1 cellular context compared by ENCODE assay signal in genomic region chr1:228270032-228270431, GRCh38.
TF ChIP-seq lines count a peak whose summit lies in the region.

No MANE protein-coding gene starts in this region.

TF ChIP-seq in K562, 482 proteins besides CTCF, POLR2A, EP300 and RAD21 (continued from another document):
- TF ChIP-seq, protein P1, sequence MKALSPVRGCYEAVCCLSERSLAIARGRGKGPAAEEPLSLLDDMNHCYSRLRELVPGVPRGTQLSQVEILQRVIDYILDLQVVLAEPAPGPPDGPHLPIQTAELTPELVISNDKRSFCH (CRISPR knock-in tag; IDR thresholded peaks at IDR 0.05), result no peak
- TF ChIP-seq, protein P1 (tag; IDR thresholded peaks at IDR 0.05), result 0 out of 2 replicates have a peak, but pooled peaks have one; percentile 18
- TF ChIP-seq SAFB2 (IDR thresholded peaks at IDR 0.05; ENCODE audit: borderline replicate concordance, low read depth, low read length, severe bottlenecking) (no peak), PRPF4 (IDR thresholded peaks at IDR 0.05; ENCODE audit: insufficient read depth, low read depth, low read length, poor library complexity, severe bottlenecking) (no peak), HMBOX1 (IDR thresholded peaks at IDR 0.05) (peak; percentile 54; the same call in 1 of the 2 replicates)
- TF ChIP-seq, protein P2, sequence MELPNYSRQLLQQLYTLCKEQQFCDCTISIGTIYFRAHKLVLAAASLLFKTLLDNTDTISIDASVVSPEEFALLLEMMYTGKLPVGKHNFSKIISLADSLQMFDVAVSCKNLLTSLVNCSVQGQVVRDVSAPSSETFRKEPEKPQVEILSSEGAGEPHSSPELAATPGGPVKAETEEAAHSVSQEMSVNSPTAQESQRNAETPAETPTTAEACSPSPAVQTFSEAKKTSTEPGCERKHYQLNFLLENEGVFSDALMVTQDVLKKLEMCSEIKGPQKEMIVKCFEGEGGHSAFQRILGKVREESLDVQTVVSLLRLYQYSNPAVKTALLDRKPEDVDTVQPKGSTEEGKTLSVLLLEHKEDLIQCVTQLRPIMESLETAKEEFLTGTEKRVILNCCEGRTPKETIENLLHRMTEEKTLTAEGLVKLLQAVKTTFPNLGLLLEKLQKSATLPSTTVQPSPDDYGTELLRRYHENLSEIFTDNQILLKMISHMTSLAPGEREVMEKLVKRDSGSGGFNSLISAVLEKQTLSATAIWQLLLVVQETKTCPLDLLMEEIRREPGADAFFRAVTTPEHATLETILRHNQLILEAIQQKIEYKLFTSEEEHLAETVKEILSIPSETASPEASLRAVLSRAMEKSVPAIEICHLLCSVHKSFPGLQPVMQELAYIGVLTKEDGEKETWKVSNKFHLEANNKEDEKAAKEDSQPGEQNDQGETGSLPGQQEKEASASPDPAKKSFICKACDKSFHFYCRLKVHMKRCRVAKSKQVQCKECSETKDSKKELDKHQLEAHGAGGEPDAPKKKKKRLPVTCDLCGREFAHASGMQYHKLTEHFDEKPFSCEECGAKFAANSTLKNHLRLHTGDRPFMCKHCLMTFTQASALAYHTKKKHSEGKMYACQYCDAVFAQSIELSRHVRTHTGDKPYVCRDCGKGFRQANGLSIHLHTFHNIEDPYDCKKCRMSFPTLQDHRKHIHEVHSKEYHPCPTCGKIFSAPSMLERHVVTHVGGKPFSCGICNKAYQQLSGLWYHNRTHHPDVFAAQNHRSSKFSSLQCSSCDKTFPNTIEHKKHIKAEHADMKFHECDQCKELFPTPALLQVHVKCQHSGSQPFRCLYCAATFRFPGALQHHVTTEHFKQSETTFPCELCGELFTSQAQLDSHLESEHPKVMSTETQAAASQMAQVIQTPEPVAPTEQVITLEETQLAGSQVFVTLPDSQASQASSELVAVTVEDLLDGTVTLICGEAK (IDR thresholded peaks at IDR 0.05), result peak; percentile 91
- TF ChIP-seq, protein P2 (CRISPR knock-in tag; IDR thresholded peaks at IDR 0.05), result peak; percentile 92
TF ChIP-seq in K562: peak in this region for 4.
